Comparison of ENCODE assay signal across 9 cellular contexts in genomic region chr20:31665753-31666152, GRCh38.
DNase-seq lines count a peak whose midpoint lies in the region; ATAC-seq and TF ChIP-seq lines count a peak whose summit lies in the region.
"Had no signal": no experiment of that assay in that cellular context is flagged by ENCODE, and none has a peak within 500 bp of the region (broad histone marks: within the 10 kb centered on the region; RNA-seq: fewer than 3 reads in every experiment).

No MANE protein-coding gene starts in this region.

- peaks cover 78% of the 10 kb centered on the region for H3K4me1 ChIP-seq in DND-41 (ENCODE audit: insufficient read depth, low read length)

- DNase-seq in DND-41 (no peak), epithelial cell of prostate (ENCODE audit: low read depth, low spot score) (no peak), D341Med (ENCODE audit: low spot score) (no peak), AG08396 (ENCODE audit: low spot score) (no peak)
- DNase-seq: brain microvascular endothelial cell had no signal

- H3K27ac ChIP-seq in DND-41 (ENCODE audit: low read length), result peak overlapping the region; percentile 78
- peak overlapping the region; percentile 94 for H3K27ac ChIP-seq in VCaP
- H3K27ac ChIP-seq in epithelial cell of prostate, result peak overlapping the region; percentile 56
- H3K27ac ChIP-seq in skin epidermis, result peak overlapping the region in 13 of 21 experiments; percentile 1 to 76 (median 63)
- H3K27ac ChIP-seq: brain microvascular endothelial cell had no signal

- no peak for TF ChIP-seq CTCF in DND-41 (IDR thresholded peaks at IDR 0.05; ENCODE audit: borderline replicate concordance, extremely low read depth, low read length, poor library complexity, severe bottlenecking)
- no peak for TF ChIP-seq CTCF in VCaP (conservative IDR thresholded peaks at IDR 0.05)

- 0 out of 2 replicates have a peak overlapping the region, but pooled peaks have one; percentile 7 for H3K9ac ChIP-seq in DND-41 (ENCODE audit: low read depth, low read length)

- H2AFZ ChIP-seq in DND-41 (ENCODE audit: low read depth, low read length), result no peak overlapping the region

- ATAC-seq in DND-41 (ENCODE audit: insufficient read depth, low read depth), result no peak
- no peak for ATAC-seq in GM18907 (IDR thresholded peaks at IDR 0.05; ENCODE audit: unreplicated experiment)
- no peak for ATAC-seq in GM21515 (IDR thresholded peaks at IDR 0.05; ENCODE audit: unreplicated experiment)

- peaks cover 82% of the 10 kb centered on the region for H3K79me2 ChIP-seq in DND-41 (ENCODE audit: insufficient read depth, low read length)

- no peaks in the 10 kb centered on the region for H3K9me3 ChIP-seq in DND-41 (ENCODE audit: insufficient read depth, low read length, severe bottlenecking)

- no peaks in the 10 kb centered on the region for H3K27me3 ChIP-seq in DND-41 (ENCODE audit: insufficient read depth, low read length, poor library complexity)
- H3K27me3 ChIP-seq: brain microvascular endothelial cell had no signal

- H3K4me3 ChIP-seq in DND-41 (ENCODE audit: low read depth in 1 of 2, low read length in 2 of 2) (no peak overlapping the region), skin epidermis (no peak overlapping the region)

- peaks cover 72% of the 10 kb centered on the region for H3K36me3 ChIP-seq in DND-41 (ENCODE audit: insufficient read depth, low read length)

- H4K20me1 ChIP-seq in DND-41 (ENCODE audit: insufficient read depth, low read length), result peaks cover 23% of the 10 kb centered on the region

- no peak overlapping the region for H3K4me2 ChIP-seq in DND-41 (ENCODE audit: insufficient read depth, low read length)
